Comparison of ENCODE assay signal across 8 cellular contexts in genomic region chr3:9750556-9751411, GRCh38. TPM values are rescaled to one million over a fixed set of nuclear protein-coding genes. Genes with fewer than 3 reads are reported as not detected.
DNase-seq lines count a peak whose midpoint lies in the region; ATAC-seq and TF ChIP-seq lines count a peak whose summit lies in the region.

No MANE protein-coding gene starts in this region.

- H3K36me3 ChIP-seq in left ventricle myocardium inferior: peaks cover 66% of the 10 kb centered on the region

- H3K4me3 Mint-ChIP-seq in activated T-helper 2 cell treated with anti-CD3 and anti-CD28 coated beads, Interferon-gamma antibody, Interleukin-2, Interleukin-4, amounts not matched to agents 10 μg/mL and 5 μg/mL and 100 μg/mL, durations not matched to agents 14 hours and 24 hours and 36 hours (ENCODE audit: low read depth): peak overlapping the region; percentile 95
- H3K4me3 Mint-ChIP-seq in immature natural killer cell: peak overlapping the region; percentile 93 to 98 (median 97)
- peak overlapping the region; percentile 88 to 92 for H3K4me3 Mint-ChIP-seq in stimulated activated naive CD8-positive, alpha-beta T cell treated with anti-CD3 and anti-CD28 coated beads, Interleukin-15, amount 100 ng/mL, for 72 hours

- H3K27ac Mint-ChIP-seq in activated T-helper 2 cell treated with anti-CD3 and anti-CD28 coated beads, Interferon-gamma antibody, Interleukin-2, Interleukin-4, amounts not matched to agents 10 μg/mL and 5 μg/mL and 100 μg/mL, durations not matched to agents 14 hours and 24 hours and 36 hours: peak overlapping the region; percentile 94
- H3K27ac Mint-ChIP-seq in immature natural killer cell: peak overlapping the region; percentile 89 to 96 (median 95)
- H3K27ac Mint-ChIP-seq in stimulated activated naive CD8-positive, alpha-beta T cell treated with anti-CD3 and anti-CD28 coated beads, Interleukin-15, amount 100 ng/mL, for 72 hours: peak overlapping the region; percentile 93 to 96

- peak overlapping the region; percentile 94 for H3K27ac ChIP-seq in left ventricle myocardium inferior (replicated peaks)

- ATAC-seq in Right ventricle myocardium superior (ENCODE audit: poor library complexity) (no peak), GM18870 (IDR thresholded peaks at IDR 0.05; ENCODE audit: unreplicated experiment) (no peak)
- no peak for ATAC-seq in stimulated activated naive CD8-positive, alpha-beta T cell treated with anti-CD3 and anti-CD28 coated beads, Interleukin-15, amount 100 ng/mL, for 72 hours

- intact Hi-C loops in left ventricle myocardium inferior (cut with micrococcal nuclease) (no loop called here), Right ventricle myocardium superior (cut with DNase I) (no loop called here)
- intact Hi-C loops in activated T-helper 2 cell treated with anti-CD3 and anti-CD28 coated beads, Interferon-gamma antibody, Interleukin-2, Interleukin-4, amounts not matched to agents 10 μg/mL and 5 μg/mL and 100 μg/mL, durations not matched to agents 14 hours and 24 hours and 36 hours (cut with micrococcal nuclease): loop anchor here (1.0 to 5.0 kb wide), 5 partner anchors 18 to 354 kb away; partner anchors contain the start of genes CAMK1 and TADA3

- H3K27me3 Mint-ChIP-seq in activated T-helper 2 cell treated with anti-CD3 and anti-CD28 coated beads, Interferon-gamma antibody, Interleukin-2, Interleukin-4, amounts not matched to agents 10 μg/mL and 5 μg/mL and 100 μg/mL, durations not matched to agents 14 hours and 24 hours and 36 hours (ENCODE audit: low read depth): no peaks in the 10 kb centered on the region
- peaks cover 8 to 12% (median 10%) of the 10 kb centered on the region in 3 donors for H3K27me3 Mint-ChIP-seq in immature natural killer cell (ENCODE audit: low read depth in 3 of 3)
- no peaks in the 10 kb centered on the region for H3K27me3 Mint-ChIP-seq in stimulated activated naive CD8-positive, alpha-beta T cell treated with anti-CD3 and anti-CD28 coated beads, Interleukin-15, amount 100 ng/mL, for 72 hours

- TF ChIP-seq CTCF in left ventricle myocardium inferior (IDR thresholded peaks at IDR 0.05; ENCODE audit: borderline replicate concordance): no peak

- no peaks in the 10 kb centered on the region for H3K9me3 ChIP-seq in left ventricle myocardium inferior (replicated peaks)

- peaks cover 67% of the 10 kb centered on the region for H3K36me3 Mint-ChIP-seq in activated T-helper 2 cell treated with anti-CD3 and anti-CD28 coated beads, Interferon-gamma antibody, Interleukin-2, Interleukin-4, amounts not matched to agents 10 μg/mL and 5 μg/mL and 100 μg/mL, durations not matched to agents 14 hours and 24 hours and 36 hours (ENCODE audit: low read depth)
- H3K36me3 Mint-ChIP-seq in immature natural killer cell: peaks cover 17 to 45% (median 21%) of the 10 kb centered on the region in 3 donors

- DNase-seq in left ventricle myocardium inferior (no peak), Right ventricle myocardium superior (no peak), immature natural killer cell (no peak), NCI-H1930 (lab: John Stamatoyannopoulos, UW) (no peak), COLO829 (ENCODE audit: low spot score) (no peak)
- no peak for DNase-seq in activated T-helper 2 cell treated with anti-CD3 and anti-CD28 coated beads, Interferon-gamma antibody, Interleukin-2, Interleukin-4, amounts not matched to agents 10 μg/mL and 5 μg/mL and 100 μg/mL, durations not matched to agents 14 hours and 24 hours and 36 hours (ENCODE audit: low spot score)
- no peak for DNase-seq in stimulated activated naive CD8-positive, alpha-beta T cell treated with anti-CD3 and anti-CD28 coated beads, Interleukin-15, amount 100 ng/mL, for 72 hours

- no peaks in the 10 kb centered on the region for H3K9me3 Mint-ChIP-seq in activated T-helper 2 cell treated with anti-CD3 and anti-CD28 coated beads, Interferon-gamma antibody, Interleukin-2, Interleukin-4, amounts not matched to agents 10 μg/mL and 5 μg/mL and 100 μg/mL, durations not matched to agents 14 hours and 24 hours and 36 hours
- no peaks in the 10 kb centered on the region for H3K9me3 Mint-ChIP-seq in immature natural killer cell
- H3K9me3 Mint-ChIP-seq in stimulated activated naive CD8-positive, alpha-beta T cell treated with anti-CD3 and anti-CD28 coated beads, Interleukin-15, amount 100 ng/mL, for 72 hours: no peaks in the 10 kb centered on the region

- H3K4me3 ChIP-seq in left ventricle myocardium inferior: peak overlapping the region; percentile 82

- H3K27me3 ChIP-seq in left ventricle myocardium inferior (ENCODE audit: low read depth): no peaks in the 10 kb centered on the region

- H3K4me1 Mint-ChIP-seq in activated T-helper 2 cell treated with anti-CD3 and anti-CD28 coated beads, Interferon-gamma antibody, Interleukin-2, Interleukin-4, amounts not matched to agents 10 μg/mL and 5 μg/mL and 100 μg/mL, durations not matched to agents 14 hours and 24 hours and 36 hours (ENCODE audit: low read depth): peaks cover 29% of the 10 kb centered on the region
- peaks cover 49 to 53% of the 10 kb centered on the region in 2 donors for H3K4me1 Mint-ChIP-seq in immature natural killer cell
- peaks cover 65% of the 10 kb centered on the region for H3K4me1 Mint-ChIP-seq in stimulated activated naive CD8-positive, alpha-beta T cell treated with anti-CD3 and anti-CD28 coated beads, Interleukin-15, amount 100 ng/mL, for 72 hours

- H3K4me1 ChIP-seq in left ventricle myocardium inferior: peaks cover 42% of the 10 kb centered on the region

RNA-seq across cellular contexts. Expression of gene OGG1, which starts 1.0 kb away (rescaled TPM):
- total RNA-seq in left ventricle myocardium inferior (9.2 TPM), Right ventricle myocardium superior (8.3 TPM)
- 33.0 and 38.4 TPM in 2 replicates for total RNA-seq in activated T-helper 2 cell treated with anti-CD3 and anti-CD28 coated beads, Interferon-gamma antibody, Interleukin-2, Interleukin-4, amounts not matched to agents 10 μg/mL and 5 μg/mL and 100 μg/mL, durations not matched to agents 14 hours and 24 hours and 36 hours
- polyA plus RNA-seq in immature natural killer cell: 10 to 100 TPM; 30.3 to 57.3 (median 44.4) TPM

RNA-seq across cellular contexts. Expression of gene CAMK1, which starts 19.0 kb away (rescaled TPM):
- total RNA-seq in left ventricle myocardium inferior: 12.3 TPM
- 12.4 TPM for total RNA-seq in Right ventricle myocardium superior
- total RNA-seq in activated T-helper 2 cell treated with anti-CD3 and anti-CD28 coated beads, Interferon-gamma antibody, Interleukin-2, Interleukin-4, amounts not matched to agents 10 μg/mL and 5 μg/mL and 100 μg/mL, durations not matched to agents 14 hours and 24 hours and 36 hours: 113 and 116 TPM in 2 replicates
- 10 to 100 TPM; 15.4 to 29.0 (median 19.2) TPM for polyA plus RNA-seq in immature natural killer cell

RNA-seq across cellular contexts. Expression of gene BRPF1, which starts 19.2 kb away (rescaled TPM):
- total RNA-seq in left ventricle myocardium inferior (9.4 TPM), Right ventricle myocardium superior (7.5 TPM)
- total RNA-seq in activated T-helper 2 cell treated with anti-CD3 and anti-CD28 coated beads, Interferon-gamma antibody, Interleukin-2, Interleukin-4, amounts not matched to agents 10 μg/mL and 5 μg/mL and 100 μg/mL, durations not matched to agents 14 hours and 24 hours and 36 hours: 34.2 and 35.8 TPM in 2 replicates
- polyA plus RNA-seq in immature natural killer cell: 10 to 100 TPM; 10.6 to 45.8 (median 11.7) TPM

RNA-seq across cellular contexts. Expression of gene TADA3, which starts 41.5 kb away (rescaled TPM):
- 45.3 TPM for total RNA-seq in left ventricle myocardium inferior
- 47.7 TPM for total RNA-seq in Right ventricle myocardium superior
- 86.6 and 89.2 TPM in 2 replicates for total RNA-seq in activated T-helper 2 cell treated with anti-CD3 and anti-CD28 coated beads, Interferon-gamma antibody, Interleukin-2, Interleukin-4, amounts not matched to agents 10 μg/mL and 5 μg/mL and 100 μg/mL, durations not matched to agents 14 hours and 24 hours and 36 hours
- polyA plus RNA-seq in immature natural killer cell: 100 to 1,000 TPM in 1 of 3 donors, 10 to 100 TPM in 2; 58.1 to 121 (median 73.6) TPM

RNA-seq across cellular contexts. Expression of gene ARPC4, which starts 42.1 kb away (rescaled TPM):
- total RNA-seq in left ventricle myocardium inferior (52.9 TPM), Right ventricle myocardium superior (62.0 TPM)
- 253 and 268 TPM in 2 replicates for total RNA-seq in activated T-helper 2 cell treated with anti-CD3 and anti-CD28 coated beads, Interferon-gamma antibody, Interleukin-2, Interleukin-4, amounts not matched to agents 10 μg/mL and 5 μg/mL and 100 μg/mL, durations not matched to agents 14 hours and 24 hours and 36 hours
- polyA plus RNA-seq in immature natural killer cell: 100 to 1,000 TPM; 378 to 470 (median 428) TPM
